In genomic region chr17:39175695-39176093, GRCh38 we compare ENCODE assay signal across 1 cellular context.
TF ChIP-seq lines count a peak whose summit lies in the region.

No MANE protein-coding gene starts in this region.

TF ChIP-seq in HEK293, 187 proteins besides CTCF, POLR2A, EP300 and RAD21 (continued from another document):
- TF ChIP-seq ZBTB11 (tag by site-specific recombination; conservative IDR thresholded peaks at IDR 0.05; ENCODE audit: low read depth) = no peak
TF ChIP-seq in HEK293: peak in this region for 2.
